9 cellular contexts compared by ENCODE assay signal in genomic region chr6:16849280-16850210, GRCh38.
DNase-seq lines count a peak whose midpoint lies in the region; ATAC-seq and FAIRE-seq lines count a peak whose summit lies in the region.
"Had no signal": no experiment of that assay in that cellular context is flagged by ENCODE, and none has a peak within 500 bp of the region (broad histone marks: within the 10 kb centered on the region; RNA-seq: fewer than 3 reads in every experiment).

No MANE protein-coding gene starts in this region.

- peak; percentile 27 to 46 for ATAC-seq in activated CD4-positive, CD25-positive, alpha-beta regulatory T cell treated with anti-CD3 and anti-CD28 coated beads, Interleukin-2, amount 50 U/mL, for 24 hours
- ATAC-seq in GM19395 (IDR thresholded peaks at IDR 0.05; ENCODE audit: unreplicated experiment), result no peak

- no peaks in the 10 kb centered on the region for H3K9me3 ChIP-seq in small intestine (ENCODE audit: control insufficient read depth, low read depth)

- H3K27me3 ChIP-seq in small intestine (ENCODE audit: control insufficient read depth in 2 of 2, insufficient read depth in 2 of 2, low read length in 2 of 2), result no peaks in the 10 kb centered on the region

- WGBS in small intestine, 3 donors, result 53 to 60% (median 53%) methylated on average over 15 of the region's 15 CpGs

- H3K27ac ChIP-seq in small intestine (ENCODE audit: low read depth in 1 of 2, low read length in 1 of 2), result no peak overlapping the region

- FAIRE-seq in RCC 7860 (lab: Jason Lieb, UNC) (no peak), small intestine (lab: Jason Lieb, UNC) (no peak)

- H3K4me1 ChIP-seq in small intestine (ENCODE audit: control insufficient read depth in 2 of 2, insufficient read depth in 1 of 2, low read depth in 1 of 2, low read length in 1 of 2), result no peaks in the 10 kb centered on the region

- no peaks in the 10 kb centered on the region for H3K36me3 ChIP-seq in small intestine (ENCODE audit: control insufficient read depth in 2 of 2, insufficient read depth in 2 of 2, low read length in 2 of 2)

- DNase-seq in activated CD4-positive, CD25-positive, alpha-beta regulatory T cell (lab: John Stamatoyannopoulos, UW), result no peak
- peak; percentile 9 for DNase-seq in RCC 7860 (ENCODE audit: low spot score)
- peak; percentile 91 for DNase-seq in fibroblast of peridontal ligament (ENCODE audit: extremely low read depth)
- DNase-seq in small intestine, result peak; percentile 33
- no peak for DNase-seq in COLO829 (ENCODE audit: low spot score)
- DNase-seq in activated CD4-positive, alpha-beta T cell treated with anti-CD3 and anti-CD28 coated beads, Interleukin-2, amount 50 U/mL, for 48 hours, result no peak
- DNase-seq: DND-41 had no signal

- no peak overlapping the region for H3K4me3 ChIP-seq in small intestine (ENCODE audit: low read depth in 1 of 2, low read length in 2 of 2)

Comparison
In these comparisons a context has a peak if more than half of its experiments do, and no peak if none do; other contexts are left out.
1. DNase-seq: peak in RCC 7860 (single experiment), fibroblast of peridontal ligament (single experiment) and small intestine (single experiment); none in activated CD4-positive, CD25-positive, alpha-beta regulatory T cell (0 of 4), COLO829 (single experiment) and activated CD4-positive, alpha-beta T cell treated with anti-CD3 and anti-CD28 coated beads, Interleukin-2, amount 50 U/mL, for 48 hours (0 of 2).